ENCODE assay signal across 21 cellular contexts in the genomic region with DNA sequence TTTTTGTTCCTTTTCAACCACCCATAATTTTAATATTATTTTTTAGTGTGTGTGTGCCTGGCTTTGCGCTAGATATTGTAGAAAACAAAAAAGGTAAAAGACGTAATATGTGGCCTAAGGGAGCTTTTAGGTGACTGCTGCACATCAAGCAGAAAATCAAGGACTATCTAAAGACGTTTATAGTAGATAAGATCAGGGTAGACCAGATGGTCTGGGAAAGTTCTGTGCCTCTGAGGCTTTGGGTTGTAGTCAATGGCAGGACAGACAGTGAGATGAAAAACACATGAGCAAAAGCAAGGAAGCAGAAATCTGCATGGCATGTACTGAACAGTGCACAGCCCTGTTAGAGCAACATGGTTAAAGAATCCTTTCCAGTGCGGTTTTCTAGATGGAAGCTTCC. TPM values are rescaled to one million over a fixed set of nuclear protein-coding genes. Genes with fewer than 3 reads are reported as not detected.
DNase-seq lines count a peak whose midpoint lies in the region; ATAC-seq and TF ChIP-seq lines count a peak whose summit lies in the region.
"Had no signal": no experiment of that assay in that cellular context is flagged by ENCODE, and none has a peak within 500 bp of the region (broad histone marks: within the 10 kb centered on the region; RNA-seq: fewer than 3 reads in every experiment).

No MANE protein-coding gene starts in this region.

- intact Hi-C loops in MCF 10A (cut with micrococcal nuclease) (no loop called here), breast epithelium (cut with DNase I; ENCODE audit: low total_unique reads) (no loop called here)

- peaks cover 29% of the 10 kb centered on the region for H3K36me3 Mint-ChIP-seq in MCF 10A (ENCODE audit: insufficient read depth, unreplicated experiment)
- H3K36me3 Mint-ChIP-seq in T-helper 17 cell (ENCODE audit: low read depth): peaks cover 14% of the 10 kb centered on the region
- H3K36me3 Mint-ChIP-seq in endothelial cell (ENCODE audit: low read depth, unreplicated experiment): peaks cover 36% of the 10 kb centered on the region

- H3K4me3 Mint-ChIP-seq in MCF 10A (ENCODE audit: unreplicated experiment) (no peak overlapping the region), T-helper 17 cell (no peak overlapping the region), endothelial cell (ENCODE audit: unreplicated experiment) (no peak overlapping the region)
- H3K4me3 Mint-ChIP-seq: B cell; CD8-positive, alpha-beta T cell; HFFc6 had no signal

- CTCF ChIA-PET in MCF 10A (lab: Yijun Ruan, JAX): interaction anchor here (1.0 to 2.2 kb wide), 2 partner anchors 11 to 52 kb away, joined by 4 to 6 read pairs; no protein-coding TSS in a partner anchor

- H3K9me3 ChIP-seq in breast epithelium (no peaks in the 10 kb centered on the region), T-helper 17 cell (ENCODE audit: control insufficient read depth, low read length, poor library complexity, severe bottlenecking) (no peaks in the 10 kb centered on the region)
- H3K9me3 ChIP-seq: BLaER1 treated with 17β-estradiol and CSF1 and Interleukin-3, amounts not matched to agents 10 nM and 100 nM had no signal

- TF ChIP-seq CTCF in MCF 10A (IDR thresholded peaks at IDR 0.05; ENCODE audit: unreplicated experiment): no peak
- TF ChIP-seq CTCF in breast epithelium (IDR thresholded peaks at IDR 0.05): no peak
- no peak for TF ChIP-seq CTCF in endothelial cell (IDR thresholded peaks at IDR 0.05; ENCODE audit: unreplicated experiment)

- H3K27ac ChIP-seq in breast epithelium: no peak overlapping the region
- H3K27ac ChIP-seq: BLaER1 treated with 17β-estradiol and CSF1 and Interleukin-3, amounts not matched to agents 10 nM and 100 nM; HL-60 had no signal

- H3K4me1 Mint-ChIP-seq in MCF 10A (ENCODE audit: insufficient read depth, unreplicated experiment) (no peaks in the 10 kb centered on the region), T-helper 17 cell (peaks cover 7% of the 10 kb centered on the region), endothelial cell (ENCODE audit: unreplicated experiment) (peaks cover 23% of the 10 kb centered on the region)
- H3K4me1 Mint-ChIP-seq: B cell had no signal

- H3K9me3 Mint-ChIP-seq in MCF 10A (ENCODE audit: unreplicated experiment): no peaks in the 10 kb centered on the region
- H3K9me3 Mint-ChIP-seq in endothelial cell (ENCODE audit: unreplicated experiment): no peaks in the 10 kb centered on the region
- H3K9me3 Mint-ChIP-seq: CD8-positive, alpha-beta T cell; HFFc6 had no signal

- H3K4me1 ChIP-seq in breast epithelium: no peaks in the 10 kb centered on the region

- H3K27me3 Mint-ChIP-seq in MCF 10A (ENCODE audit: insufficient read depth, unreplicated experiment): no peaks in the 10 kb centered on the region
- H3K27me3 Mint-ChIP-seq in T-helper 17 cell: no peaks in the 10 kb centered on the region
- peaks cover 12% of the 10 kb centered on the region for H3K27me3 Mint-ChIP-seq in endothelial cell (ENCODE audit: unreplicated experiment)
- H3K27me3 Mint-ChIP-seq: B cell had no signal

- POLR2A ChIA-PET in MCF 10A (lab: Yijun Ruan, JAX): interaction anchor here (0.9 kb wide), 1 partner anchor 13 kb away, joined by 3 read pairs; no protein-coding TSS in a partner anchor

- TF ChIP-seq POLR2A in breast epithelium (IDR thresholded peaks at IDR 0.05): no peak

- peaks cover 2% of the 10 kb centered on the region for H3K36me3 ChIP-seq in breast epithelium

- H3K27ac Mint-ChIP-seq in MCF 10A (ENCODE audit: low read depth, unreplicated experiment): no peak overlapping the region
- peak overlapping the region; percentile 29 for H3K27ac Mint-ChIP-seq in T-helper 17 cell
- no peak overlapping the region for H3K27ac Mint-ChIP-seq in endothelial cell (ENCODE audit: unreplicated experiment)
- H3K27ac Mint-ChIP-seq: B cell; CD8-positive, alpha-beta T cell; HFFc6 had no signal

- DNase-seq in MCF 10A (ENCODE audit: unreplicated experiment): no peak
- DNase-seq in breast epithelium (ENCODE audit: low spot score in 2 of 2): no peak
- DNase-seq in SK-N-DZ (ENCODE audit: low spot score): peak; percentile 51
- DNase-seq in T-helper 17 cell: no peak
- DNase-seq in endothelial cell (ENCODE audit: low spot score): no peak
- DNase-seq in NK-92 (lab: John Stamatoyannopoulos, UW; ENCODE audit: unreplicated experiment): no peak
- no peak for DNase-seq in NCI-H510A (lab: John Stamatoyannopoulos, UW)
- DNase-seq: 8988T; Calu3; CD8-positive, alpha-beta T cell; GDM1; GOT3; H7; HFFc6; IMR-90 had no signal

- no peaks in the 10 kb centered on the region for H3K27me3 ChIP-seq in breast epithelium
- H3K27me3 ChIP-seq: BLaER1 treated with 17β-estradiol and CSF1 and Interleukin-3, amounts not matched to agents 10 nM and 100 nM had no signal

- no peak for ATAC-seq in T-helper 17 cell
- ATAC-seq: CD8-positive, alpha-beta T cell; HCT116 had no signal

- TSS peak; percentile 14 for BruUV-seq in MCF 10A (replicated peaks; lab: Mats Ljungman, UMichigan)

- H3K4me3 ChIP-seq in breast epithelium: no peak overlapping the region
- H3K4me3 ChIP-seq: BLaER1 treated with 17β-estradiol and CSF1 and Interleukin-3, amounts not matched to agents 10 nM and 100 nM had no signal

RNA-seq across cellular contexts. Expression of a gene that starts 26.8 kb away (rescaled TPM):
- total RNA-seq in MCF 10A (2022) (23.2 and 29.2 TPM in 2 replicates), breast epithelium (10 to 100 TPM; 13.8 to 25.2 (median 21.1) TPM), T-helper 17 cell (under 1 TPM; 0.39 to 0.47 TPM), endothelial cell (ENCODE audit: unreplicated experiment) (70.5 TPM)
- polyA plus RNA-seq in SK-N-DZ (2014; cell fraction: cytosol; rRNA removed): 18.2 and 21.7 TPM in 2 replicates
- 20.8 and 21.0 TPM in 2 replicates for polyA plus RNA-seq in SK-N-DZ (2014; cell fraction: nucleus; rRNA removed)

RNA-seq across cellular contexts. Expression of a gene that starts 49.8 kb away (rescaled TPM):
- 26.2 and 32.1 TPM in 2 replicates for total RNA-seq in MCF 10A (2022)
- total RNA-seq in breast epithelium: 10 to 100 TPM in 2 of 3 donors, 1 to 10 TPM in 1; 9.9 to 24.0 (median 14.7) TPM
- polyA plus RNA-seq in SK-N-DZ (2014; cell fraction: cytosol; rRNA removed): 19.1 and 19.2 TPM in 2 replicates
- polyA plus RNA-seq in SK-N-DZ (2014; cell fraction: nucleus; rRNA removed): 14.0 and 19.9 TPM in 2 replicates
- total RNA-seq in T-helper 17 cell: 10 to 100 TPM; 15.5 to 18.7 TPM
- total RNA-seq in endothelial cell (ENCODE audit: unreplicated experiment): 13.8 TPM

RNA-seq across cellular contexts. Expression of a gene that starts 57.7 kb away (rescaled TPM):
- total RNA-seq in MCF 10A (2022) (0.09 and 0.37 TPM in 2 replicates), breast epithelium (under 1 TPM; under 0.01 TPM), T-helper 17 cell (not detected), endothelial cell (ENCODE audit: unreplicated experiment) (0.97 TPM)
- polyA plus RNA-seq in SK-N-DZ (2014; cell fraction: cytosol; rRNA removed): 0.06 TPM in 1 of 2 replicates, not detected in the other
- polyA plus RNA-seq in SK-N-DZ (2014; cell fraction: nucleus; rRNA removed): 0.08 and 0.70 TPM in 2 replicates
- total RNA-seq: B cell, HFFc6, HT1080, IMR-90 had no signal
- polyA plus RNA-seq: AG04450, IMR-90 had no signal

Comparison
In these comparisons a context has a peak if more than half of its experiments do, and no peak if none do; other contexts are left out.
1. RNA of a gene that starts 26.8 kb away (total RNA-seq): 70.5 TPM in endothelial cell (single experiment), 23.2 to 29.2 TPM in MCF 10A and 13.8 to 25.2 TPM in breast epithelium; 0.39 to 0.47 TPM in T-helper 17 cell; every median in the first group is over 10 times any median in the second.